ENCODE assay signal across 8 cellular contexts in the genomic region with DNA sequence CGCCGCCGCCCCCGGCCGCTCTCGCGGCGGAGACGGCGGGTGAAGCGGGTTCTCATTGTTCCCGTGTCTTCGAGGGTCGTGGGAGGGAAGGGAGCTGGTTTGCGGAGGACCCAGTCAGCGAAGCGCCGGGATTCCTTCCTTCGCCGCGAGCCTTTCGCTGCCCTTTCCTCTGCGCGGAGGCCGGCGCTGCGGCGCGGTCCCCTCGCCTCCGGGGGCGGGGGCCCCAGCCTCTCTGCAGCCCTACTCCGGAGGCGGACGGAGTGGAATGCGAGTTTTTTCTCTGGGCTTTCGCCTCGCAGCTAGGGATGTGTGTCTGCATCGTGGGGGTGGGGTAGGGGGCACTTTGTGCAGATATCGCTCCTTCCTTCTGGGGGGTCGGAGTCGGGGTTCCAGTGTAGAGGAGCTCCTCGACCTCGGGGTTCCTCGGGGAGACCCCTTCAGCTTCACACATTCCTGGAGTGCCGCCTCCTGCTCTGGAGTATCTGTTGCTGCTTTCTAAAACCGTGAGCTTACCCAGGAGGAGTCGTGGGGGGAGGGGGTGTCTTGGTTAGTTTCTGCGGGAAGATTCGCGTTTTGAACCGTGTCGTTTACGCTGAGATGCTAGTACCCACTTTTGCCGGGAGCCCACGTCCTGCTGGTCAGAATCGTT. TPM values are rescaled to one million over a fixed set of nuclear protein-coding genes. Genes with fewer than 3 reads are reported as not detected.
DNase-seq lines count a peak whose midpoint lies in the region; ATAC-seq and TF ChIP-seq lines count a peak whose summit lies in the region.

No MANE protein-coding gene starts in this region.

- H3K4me1 ChIP-seq in OCI-LY3 (ENCODE audit: low read length) (peaks cover 19% of the 10 kb centered on the region), rectal smooth muscle tissue (ENCODE audit: control insufficient read depth, insufficient read depth, low read length) (peaks cover 7% of the 10 kb centered on the region)

- peak overlapping the region; percentile 88 for H3K9ac ChIP-seq in OCI-LY3 (ENCODE audit: low read length)
- H3K9ac ChIP-seq in rectal smooth muscle tissue (ENCODE audit: low read length): peak overlapping the region; percentile 25

- DNase-seq in AG04449 (ENCODE audit: low read depth, low spot score): no peak
- peak; percentile 51 for DNase-seq in left ventricle myocardium superior
- no peak for DNase-seq in kidney glomerular epithelial cell (lab: John Stamatoyannopoulos, UW)

- peak overlapping the region; percentile 96 for H3K4me2 ChIP-seq in OCI-LY3 (ENCODE audit: low read length)

- TF ChIP-seq CTCF in AG04449 (IDR thresholded peaks at IDR 0.05; ENCODE audit: insufficient read depth, low read length, missing control alignments) (no peak), OCI-LY3 (IDR thresholded peaks at IDR 0.05; ENCODE audit: low read depth, low read length) (no peak)

- POLR2A ChIA-PET in AG04449 (lab: Yijun Ruan, JAX): interaction anchor here (0.5 to 0.7 kb wide), 2 partner anchors 95 to 1338 kb away, joined by 3 read pairs; no protein-coding TSS in a partner anchor

- H3K36me3 ChIP-seq in OCI-LY3 (replicated peaks; ENCODE audit: low read depth, low read length) (no peaks in the 10 kb centered on the region), rectal smooth muscle tissue (ENCODE audit: control insufficient read depth, insufficient read depth, low read length) (no peaks in the 10 kb centered on the region)

- no peaks in the 10 kb centered on the region for H3K9me3 ChIP-seq in OCI-LY3 (ENCODE audit: insufficient read depth, low read length)

- H3K27me3 ChIP-seq in OCI-LY3 (ENCODE audit: low read depth, low read length) (peaks cover 6% of the 10 kb centered on the region; the same call in 1 of the 2 replicates), rectal smooth muscle tissue (ENCODE audit: control insufficient read depth, insufficient read depth, low read length) (no peaks in the 10 kb centered on the region)

- H3K4me3 ChIP-seq in AG04449 (ENCODE audit: low read depth, low read length): peak overlapping the region; percentile 76
- H3K4me3 ChIP-seq in OCI-LY3 (ENCODE audit: low read length): peak overlapping the region; percentile 92
- peak overlapping the region; percentile 66 for H3K4me3 ChIP-seq in rectal smooth muscle tissue (ENCODE audit: low read length)

- intact Hi-C loops in left ventricle myocardium superior (cut with micrococcal nuclease): no loop called here

- 0 to 1% (median 0%) methylated on average over 43 to 57 of the region's 57 CpGs for WGBS in adipose tissue, 3 donors

- peak overlapping the region; percentile 12; the same call in 1 of the 2 replicates for H3K27ac ChIP-seq in OCI-LY3 (ENCODE audit: low read length)
- peak overlapping the region; percentile 72 for H3K27ac ChIP-seq in adipose tissue (ENCODE audit: low read depth, low read length)
- H3K27ac ChIP-seq in rectal smooth muscle tissue (ENCODE audit: low read depth, low read length): peak overlapping the region; percentile 81

- H4K20me1 ChIP-seq in OCI-LY3 (ENCODE audit: insufficient read depth, low read length): peaks cover 40% of the 10 kb centered on the region

- H2AFZ ChIP-seq in OCI-LY3 (ENCODE audit: low read depth, low read length): peak overlapping the region; percentile 64; the same call in 1 of the 2 replicates

- H3K79me2 ChIP-seq in OCI-LY3 (ENCODE audit: low read length): peaks cover 50% of the 10 kb centered on the region

- peak; percentile 33 for ATAC-seq in GM18502 (IDR thresholded peaks at IDR 0.05; ENCODE audit: poor library complexity, unreplicated experiment)
- peak; percentile 26 for ATAC-seq in HG03064 (IDR thresholded peaks at IDR 0.05; ENCODE audit: low read depth, unreplicated experiment)
- ATAC-seq in left ventricle myocardium superior: peak; percentile 76

- CTCF ChIA-PET in AG04449 (lab: Yijun Ruan, JAX): interaction anchor here (0.9 to 1.8 kb wide), 4 partner anchors 10 to 240 kb away, joined by 3 to 8 read pairs (median 5); no protein-coding TSS in a partner anchor

RNA-seq across cellular contexts. Expression of gene RNF2, which starts 0.6 kb away (rescaled TPM):
- 1 to 10 TPM; 4.5 to 7.7 (median 7.5) TPM for polyA plus RNA-seq in adipose tissue
- total RNA-seq in left ventricle myocardium superior: 12.7 TPM

Comparison
In these comparisons a context has a peak if more than half of its experiments do, and no peak if none do; other contexts are left out.
1. ATAC-seq: peak in every context shown above with its lines; median percentile 76 in left ventricle myocardium superior; 33 in GM18502; 26 in HG03064.
2. H3K27ac ChIP-seq: peak in every context shown above with its lines; median percentile 81 in rectal smooth muscle tissue; 72 in adipose tissue; 12 in OCI-LY3.